Comparison of ENCODE assay signal across 1 cellular context in genomic region chr5:143350790-143351603, GRCh38.
TF ChIP-seq lines count a peak whose summit lies in the region.

No MANE protein-coding gene starts in this region.

TF ChIP-seq in GM12878, 131 proteins besides CTCF, POLR2A, EP300 and RAD21 (continued from another document):
- peak; percentile 38; the same call in 1 of the 2 replicates for TF ChIP-seq ATF2 (IDR thresholded peaks at IDR 0.05; ENCODE audit: low read length)
